Comparison of ENCODE assay signal across 12 cellular contexts in genomic region chr7:22179442-22179879, GRCh38.
"Had no signal": no experiment of that assay in that cellular context is flagged by ENCODE, and none has a peak within 500 bp of the region (broad histone marks: within the 10 kb centered on the region; RNA-seq: fewer than 3 reads in every experiment).

No MANE protein-coding gene starts in this region.

- ATAC-seq: left ventricle myocardium superior; sciatic nerve; stimulated activated naive CD8-positive, alpha-beta T cell treated with anti-CD3 and anti-CD28 coated beads, Interleukin-15, amount 100 ng/mL, for 72 hours had no signal

- H3K9ac ChIP-seq: neural progenitor cell had no signal

- H3K36me3 ChIP-seq: neural progenitor cell had no signal

- H2AFZ ChIP-seq: neural progenitor cell had no signal

- H3K4me3 ChIP-seq: neural progenitor cell, spleen, upper lobe of left lung had no signal

- H3K4me2 ChIP-seq: neural progenitor cell had no signal

- H3K27ac ChIP-seq: neural progenitor cell, spleen, upper lobe of left lung had no signal

- H3K27me3 ChIP-seq: neural progenitor cell, spleen, upper lobe of left lung had no signal

- H3K9me3 ChIP-seq: spleen, upper lobe of left lung had no signal

- DNase-seq: activated CD4-positive, alpha-beta T cell treated with anti-CD3 and anti-CD28 coated beads, Interleukin-2, amount 50 U/mL, for 1 hour; activated CD8-positive, alpha-beta memory T cell treated with anti-CD3 and anti-CD28 coated beads for 24 hours; activated naive CD4-positive, alpha-beta T cell treated with Interleukin-2 at 50 U/mL for 16 hours; aorta; hypothalamus; left ventricle myocardium superior; mesenchymal stem cell; spleen; stimulated activated naive CD8-positive, alpha-beta T cell treated with anti-CD3 and anti-CD28 coated beads, Interleukin-15, amount 100 ng/mL, for 72 hours; upper lobe of left lung had no signal
